Comparison of ENCODE assay signal across 16 cellular contexts in the genomic region with DNA sequence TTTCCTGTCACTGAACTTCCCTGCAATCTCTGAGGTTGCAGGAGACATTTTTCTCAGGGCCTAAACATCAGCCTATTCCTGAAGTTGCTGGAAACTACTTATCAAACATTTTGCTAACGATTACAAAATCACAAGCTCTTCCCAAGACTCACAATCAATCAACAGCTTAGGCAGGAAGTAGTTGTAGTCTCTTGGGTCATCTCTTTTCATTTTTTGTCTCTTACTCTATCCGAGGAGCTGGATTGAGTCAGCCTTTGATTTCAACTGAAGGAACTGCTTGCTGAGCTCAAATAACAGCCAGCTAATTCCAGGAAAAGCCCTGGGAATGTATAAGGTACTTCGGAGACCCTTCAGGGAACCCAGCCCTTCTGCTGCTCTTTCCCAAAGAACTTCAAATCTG.
DNase-seq lines count a peak whose midpoint lies in the region; ATAC-seq, FAIRE-seq and TF ChIP-seq lines count a peak whose summit lies in the region.
"Had no signal": no experiment of that assay in that cellular context is flagged by ENCODE, and none has a peak within 500 bp of the region (broad histone marks: within the 10 kb centered on the region; RNA-seq: fewer than 3 reads in every experiment).

No MANE protein-coding gene starts in this region.

- no peak overlapping the region for H2BK15ac ChIP-seq in H1 (ENCODE audit: low read length)

- 80% methylated on average over 3 of the region's 3 CpGs; no CpG with 5 or more reads in 1 of the 2 experiments for whole genome bisulfite sequencing in H1 (ENCODE audit: extremely low coverage in 1 of 2, insufficient coverage in 1 of 2, insufficient read length in 1 of 2, insufficient replicate concordance in 2 of 2, low coverage in 1 of 2, low lambda C conversion rate in 2 of 2, missing lambda C conversion rate in 1 of 2), 2 experiments
- 73 to 93% methylated on average over 2 to 3 of the region's 3 CpGs for WGBS in mesodermal cell (ENCODE audit: insufficient coverage in 2 of 2), 2 experiments

- H3K4me1 Mint-ChIP-seq in GM23338: no peaks in the 10 kb centered on the region
- H3K4me1 Mint-ChIP-seq: naive thymus-derived CD4-positive, alpha-beta T cell had no signal

- H3K36me3 Mint-ChIP-seq in GM23338 (ENCODE audit: low read depth): no peaks in the 10 kb centered on the region; the same call in 2 of the 3 replicates
- H3K36me3 Mint-ChIP-seq: naive thymus-derived CD4-positive, alpha-beta T cell had no signal

- H3K36me3 ChIP-seq in ACC112 (ENCODE audit: insufficient read depth, low read length): no peaks in the 10 kb centered on the region
- H3K36me3 ChIP-seq in H1 (ENCODE audit: control insufficient read depth in 2 of 4, insufficient read depth in 4 of 4, low read length in 3 of 4): no peaks in the 10 kb centered on the region
- no peaks in the 10 kb centered on the region for H3K36me3 ChIP-seq in mesodermal cell (ENCODE audit: control insufficient read depth, insufficient read depth, low read length)
- H3K36me3 ChIP-seq in GM23338 (ENCODE audit: insufficient read depth): no peaks in the 10 kb centered on the region

- H2BK12ac ChIP-seq in H1 (ENCODE audit: low read depth, low read length): no peak overlapping the region; the same call in 1 of the 2 replicates

- H3K27ac ChIP-seq in ACC112 (ENCODE audit: low read depth, low read length) (peak overlapping the region; percentile 30), H1 (ENCODE audit: low read depth, low read length) (no peak overlapping the region), mesodermal cell (ENCODE audit: low read depth, low read length, severe bottlenecking) (peak overlapping the region; percentile 7), GM23338 (ENCODE audit: low read depth) (no peak overlapping the region)
- H3K27ac ChIP-seq: VCaP had no signal

- H3K4me1 ChIP-seq in ACC112 (ENCODE audit: control insufficient read depth, insufficient read depth, low read length, unreplicated experiment) (peaks cover 10% of the 10 kb centered on the region), H1 (replicated peaks in 1 of 4; ENCODE audit: control insufficient read depth in 3 of 4, insufficient read depth in 4 of 4, low read length in 3 of 4) (no peaks in the 10 kb centered on the region), mesodermal cell (ENCODE audit: control insufficient read depth, insufficient read depth, low read length, poor library complexity, severe bottlenecking) (no peaks in the 10 kb centered on the region), GM23338 (ENCODE audit: insufficient read depth) (no peaks in the 10 kb centered on the region)

- CTCF ChIA-PET in H1 (lab: Charles Lee; ENCODE audit: partially characterized antibody): interaction anchor here (1.0 to 1.4 kb wide), 2 partner anchors 12 to 761 kb away, joined by 4 to 5 read pairs; no protein-coding TSS in a partner anchor

- no peak for FAIRE-seq in H1 (lab: Jason Lieb, UNC)
- FAIRE-seq: D721Med, kidney had no signal

- H3K18ac ChIP-seq in H1 (ENCODE audit: extremely low read depth, low read length): no peak overlapping the region

- H2AFZ ChIP-seq in ACC112 (ENCODE audit: low read length, unreplicated experiment) (peak overlapping the region; percentile 78), H1 (ENCODE audit: low read length) (peak overlapping the region; percentile 58), GM23338 (no peak overlapping the region)

- no peaks in the 10 kb centered on the region for H3F3A ChIP-seq in GM23338 (replicated peaks; ENCODE audit: low read depth)

- H3K9me3 Mint-ChIP-seq in GM23338: peaks cover 3% of the 10 kb centered on the region; the same call in 2 of the 3 replicates

- peak; percentile 55 for DNase-seq in HT1080 (ENCODE audit: low read depth)
- DNase-seq in H1 (ENCODE audit: low read depth in 1 of 2, low spot score in 2 of 2): no peak
- DNase-seq in hypothalamus (lab: John Stamatoyannopoulos, UW): no peak
- DNase-seq in GM23338 (ENCODE audit: low spot score): no peak
- DNase-seq: activated effector memory CD4-positive, alpha-beta T cell treated with anti-CD3 and anti-CD28 coated beads, Interleukin-2, amount 50 U/mL, for 16 hours; effector CD4-positive, alpha-beta T cell; kidney; naive thymus-derived CD4-positive, alpha-beta T cell; NCI-H1105; stimulated activated naive CD4-positive, alpha-beta T cell had no signal

- no peak overlapping the region for H3K56ac ChIP-seq in H1 (replicated peaks; ENCODE audit: insufficient read length, low read depth, low read length)

- H3K27ac Mint-ChIP-seq in GM23338: no peak overlapping the region
- H3K27ac Mint-ChIP-seq: naive thymus-derived CD4-positive, alpha-beta T cell had no signal

- POLR2A ChIA-PET in H1 (lab: Charles Lee; ENCODE audit: partially characterized antibody): interaction anchor here (0.7 kb wide), 1 partner anchor 178 kb away, joined by 4 read pairs; no protein-coding TSS in a partner anchor

- H3K4ac ChIP-seq in H1 (replicated peaks; ENCODE audit: insufficient read length, low read depth, low read length): no peak overlapping the region

- H3K4me3 Mint-ChIP-seq in GM23338: no peak overlapping the region
- H3K4me3 Mint-ChIP-seq: naive thymus-derived CD4-positive, alpha-beta T cell had no signal

- H3K27me3 ChIP-seq in ACC112 (ENCODE audit: insufficient read depth, low read length) (no peaks in the 10 kb centered on the region), H1 (replicated peaks in 1 of 4; ENCODE audit: control insufficient read depth in 3 of 4, extremely low read depth in 1 of 4, insufficient read depth in 3 of 4, low read length in 3 of 4) (no peaks in the 10 kb centered on the region), GM23338 (ENCODE audit: insufficient read depth) (no peaks in the 10 kb centered on the region)

- no peak for TF ChIP-seq CTCF in H1 (IDR thresholded peaks at IDR 0.05; ENCODE audit: control extremely low read depth in 1 of 3, insufficient read depth in 1 of 3, low read depth in 1 of 3, low read length in 3 of 3)
- TF ChIP-seq CTCF in GM23338 (conservative IDR thresholded peaks at IDR 0.05; ENCODE audit: low read depth in 2 of 2): no peak

- H3K4me2 ChIP-seq in H1 (ENCODE audit: insufficient read depth in 1 of 2, low read depth in 2 of 2, low read length in 2 of 2): no peak overlapping the region
- no peak overlapping the region for H3K4me2 ChIP-seq in GM23338

- no peak overlapping the region for H4K5ac ChIP-seq in H1 (ENCODE audit: insufficient read length, low read depth, low read length)

- H4K20me1 ChIP-seq in H1 (replicated peaks in 1 of 2; ENCODE audit: control insufficient read depth in 1 of 2, insufficient read depth in 2 of 2, low read length in 2 of 2) (no peaks in the 10 kb centered on the region), GM23338 (replicated peaks; ENCODE audit: insufficient read depth) (no peaks in the 10 kb centered on the region)

- TF ChIP-seq EP300 in H1 (IDR thresholded peaks at IDR 0.05; ENCODE audit: borderline replicate concordance in 1 of 2, low read depth in 2 of 2, low read length in 2 of 2): no peak

- no peaks in the 10 kb centered on the region for H3K27me3 Mint-ChIP-seq in GM23338 (ENCODE audit: insufficient read depth, low read depth, poor library complexity)

- no peak overlapping the region for H3K23ac ChIP-seq in H1 (ENCODE audit: insufficient read length)

- H2BK5ac ChIP-seq in H1 (ENCODE audit: low read depth, low read length): no peak overlapping the region

- no peak for TF ChIP-seq RAD21 in H1 (IDR thresholded peaks at IDR 0.05 in 1 of 2, conservative IDR thresholded peaks at IDR 0.05 in 1 of 2; ENCODE audit: low read depth in 2 of 2, low read length in 2 of 2)

- H2BK20ac ChIP-seq in H1 (ENCODE audit: low read length): no peak overlapping the region

- no peak overlapping the region for H3K14ac ChIP-seq in H1 (ENCODE audit: insufficient read length)

- H4K8ac ChIP-seq in H1 (ENCODE audit: extremely low read depth, insufficient read depth, low read length): no peak overlapping the region

- H2BK120ac ChIP-seq in H1 (replicated peaks; ENCODE audit: low read depth, low read length): no peak overlapping the region

- H3K23me2 ChIP-seq in H1 (ENCODE audit: low read depth, low read length): no peaks in the 10 kb centered on the region; the same call in 1 of the 2 replicates

- peaks cover 6% of the 10 kb centered on the region; the same call in 1 of the 2 replicates for H3K9me2 ChIP-seq in GM23338 (ENCODE audit: insufficient read depth)

- H3K79me2 ChIP-seq in ACC112 (ENCODE audit: control insufficient read depth, insufficient read depth, low read length, unreplicated experiment): no peaks in the 10 kb centered on the region
- H3K79me2 ChIP-seq in H1 (ENCODE audit: control insufficient read depth in 1 of 2, insufficient read depth in 2 of 2, low read length in 2 of 2): no peaks in the 10 kb centered on the region
- H3K79me2 ChIP-seq in GM23338 (replicated peaks; ENCODE audit: insufficient read depth): no peaks in the 10 kb centered on the region

- H4K91ac ChIP-seq in H1 (replicated peaks; ENCODE audit: insufficient read length, low read length): no peak overlapping the region

- no peak overlapping the region for H2AK5ac ChIP-seq in H1 (ENCODE audit: low read depth, low read length)

- H3K79me1 ChIP-seq in H1 (ENCODE audit: low read depth, low read length): no peaks in the 10 kb centered on the region

- TF ChIP-seq POLR2A in H1 (IDR thresholded peaks at IDR 0.05; ENCODE audit: control extremely low read depth in 1 of 2, low read depth in 2 of 2, low read length in 2 of 2): no peak

- ATAC-seq in GM18867 (IDR thresholded peaks at IDR 0.05; ENCODE audit: unreplicated experiment) (no peak), GM19463 (IDR thresholded peaks at IDR 0.05; ENCODE audit: unreplicated experiment) (no peak), GM23338 (no peak)
- ATAC-seq: naive thymus-derived CD4-positive, alpha-beta T cell had no signal

- no peak overlapping the region for H3K9ac ChIP-seq in H1 (replicated peaks in 1 of 4; ENCODE audit: extremely low read depth in 1 of 4, low read depth in 3 of 4, low read length in 3 of 4)

- H3K9me3 ChIP-seq in H1 (ENCODE audit: insufficient read depth in 2 of 2, low read depth in 1 of 2, low read length in 1 of 2) (0 out of 4 replicates have a peak, but pooled peaks cover 0 to 2% of the 10 kb centered on the region in 2 experiments), mesodermal cell (ENCODE audit: control insufficient read depth, low read length) (peaks cover 7% of the 10 kb centered on the region)

- H3K4me3 ChIP-seq in ACC112 (ENCODE audit: low read depth, low read length) (no peak overlapping the region; the same call in 1 of the 2 replicates), H1 (ENCODE audit: extremely low read depth in 1 of 4, insufficient read depth in 2 of 4, low read depth in 3 of 4, low read length in 4 of 4) (no peak overlapping the region), mesodermal cell (ENCODE audit: extremely low read depth, insufficient read depth, low read length, poor library complexity, severe bottlenecking) (no peak overlapping the region), GM23338 (no peak overlapping the region)

TF ChIP-seq in H1, 55 proteins besides CTCF, POLR2A, EP300 and RAD21:
- TF ChIP-seq EZH2 (IDR thresholded peaks at IDR 0.05; ENCODE audit: low read depth, low read length, severe bottlenecking): no peak
- TF ChIP-seq GABPA (IDR thresholded peaks at IDR 0.05; ENCODE audit: borderline replicate concordance, insufficient read depth, low read length): no peak

TF ChIP-seq in GM23338, 12 proteins besides CTCF, POLR2A, EP300 and RAD21 (continues in another document):
- TF ChIP-seq EZH2phosphoT487 (IDR thresholded peaks at IDR 0.05; ENCODE audit: unreplicated experiment): no peak

Comparison
In these comparisons a context has a peak if more than half of its experiments do, and no peak if none do; other contexts are left out.
1. H3K27ac ChIP-seq: peak in ACC112 (single experiment) and mesodermal cell (single experiment); none in H1 (single experiment) and GM23338 (single experiment).